22 cellular contexts compared by ENCODE assay signal in genomic region chr22:32517921-32518320, GRCh38.
"Had no signal": no experiment of that assay in that cellular context is flagged by ENCODE, and none has a peak within 500 bp of the region (broad histone marks: within the 10 kb centered on the region; RNA-seq: fewer than 3 reads in every experiment).

No MANE protein-coding gene starts in this region.

- H3K4me3 Mint-ChIP-seq: immature natural killer cell, memory B cell, mesothelial cell of epicardium had no signal

- DNase-seq: heart right ventricle, hippocampal formation, hypothalamus, immature natural killer cell, islet precursor cell, kidney, kidney glomerular epithelial cell, left cardiac atrium, left colon, left lung, left ventricle myocardium inferior, left ventricle myocardium superior, lower lobe of right lung, mammary epithelial cell, mesenchymal stem cell, mesendoderm, midbrain, mucosa of descending colon had no signal

- H3K4me1 Mint-ChIP-seq: immature natural killer cell, memory B cell, mesothelial cell of epicardium had no signal

- H3K27ac Mint-ChIP-seq: immature natural killer cell, memory B cell, mesothelial cell of epicardium had no signal

- H3K9me3 Mint-ChIP-seq: immature natural killer cell had no signal

- H3K27me3 Mint-ChIP-seq: memory B cell had no signal

- FAIRE-seq: islet of Langerhans, keratinocyte, kidney had no signal
